In the genomic region with DNA sequence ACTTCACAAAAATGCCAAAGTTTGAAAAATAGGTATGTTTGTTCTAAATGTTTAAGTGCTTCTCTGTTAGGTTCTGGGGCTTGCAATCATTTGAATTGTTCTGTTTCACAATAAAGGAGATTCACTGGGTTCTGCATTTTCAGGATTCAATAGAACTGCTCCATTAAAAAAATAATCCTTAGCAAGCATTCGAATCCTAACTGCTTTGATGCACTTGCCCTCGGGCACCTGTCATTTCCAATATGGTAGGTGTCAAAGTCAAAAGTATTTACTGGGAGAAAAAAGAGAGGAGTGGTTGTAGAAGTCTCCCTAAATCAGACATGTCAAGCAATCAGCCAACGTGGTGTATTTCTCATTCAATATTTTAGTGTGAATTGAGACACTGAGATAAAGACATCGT, we compare ENCODE assay signal across 17 cellular contexts.
"Had no signal": no experiment of that assay in that cellular context is flagged by ENCODE, and none has a peak within 500 bp of the region (broad histone marks: within the 10 kb centered on the region; RNA-seq: fewer than 3 reads in every experiment).

No MANE protein-coding gene starts in this region.

- H3K4me3 ChIP-seq: mucosa of descending colon, testis, tibial nerve had no signal

- H3K36me3 Mint-ChIP-seq: natural killer cell had no signal

- ATAC-seq: effector memory CD8-positive, alpha-beta T cell; left colon; mucosa of descending colon; natural killer cell; psoas muscle; stimulated activated effector memory CD8-positive, alpha-beta T cell treated with anti-CD3 and anti-CD28 coated beads, Interleukin-12 subunit alpha, Interleukin-12 subunit beta, amount 100 ng/mL, for 72 hours; stimulated activated naive CD8-positive, alpha-beta T cell treated with anti-CD3 and anti-CD28 coated beads, Interleukin-15, amount 100 ng/mL, for 72 hours had no signal

- H3K27ac Mint-ChIP-seq: effector memory CD8-positive, alpha-beta T cell; natural killer cell; stimulated activated effector memory CD8-positive, alpha-beta T cell treated with anti-CD3 and anti-CD28 coated beads, Interleukin-12 subunit alpha, Interleukin-12 subunit beta, amount 100 ng/mL, for 72 hours; stimulated activated naive CD8-positive, alpha-beta T cell treated with anti-CD3 and anti-CD28 coated beads, Interleukin-15, amount 100 ng/mL, for 72 hours had no signal

- H3K27me3 Mint-ChIP-seq: effector memory CD8-positive, alpha-beta T cell; stimulated activated naive CD8-positive, alpha-beta T cell treated with anti-CD3 and anti-CD28 coated beads, Interleukin-15, amount 100 ng/mL, for 72 hours had no signal

- H3K36me3 ChIP-seq: pancreas, right lobe of liver, tibial nerve had no signal

- H3K9me3 ChIP-seq: mucosa of descending colon, pancreas, psoas muscle, right lobe of liver, testis, tibial nerve had no signal

- H3K27ac ChIP-seq: right lobe of liver, testis, tibial nerve had no signal

- DNase-seq: effector memory CD8-positive, alpha-beta T cell; foreskin melanocyte; head of caudate nucleus; hippocampal formation; left colon; mucosa of descending colon; natural killer cell; occipital lobe; pancreas; psoas muscle; right lobe of liver; stimulated activated CD4-positive, alpha-beta T cell treated with anti-CD3 and anti-CD28 coated beads, Interleukin-4, amount 100 ng/mL, for 1 hour; stimulated activated CD8-positive, alpha-beta memory T cell treated with anti-CD3 and anti-CD28 coated beads, Interleukin-4, amount 100 ng/mL, for 48 hours; stimulated activated naive CD8-positive, alpha-beta T cell treated with anti-CD3 and anti-CD28 coated beads, Interleukin-15, amount 100 ng/mL, for 72 hours; testis had no signal

- H3K27me3 ChIP-seq: pancreas, right lobe of liver, testis, tibial nerve had no signal

- H3K4me3 Mint-ChIP-seq: effector memory CD8-positive, alpha-beta T cell; natural killer cell; stimulated activated effector memory CD8-positive, alpha-beta T cell treated with anti-CD3 and anti-CD28 coated beads, Interleukin-12 subunit alpha, Interleukin-12 subunit beta, amount 100 ng/mL, for 72 hours; stimulated activated naive CD8-positive, alpha-beta T cell treated with anti-CD3 and anti-CD28 coated beads, Interleukin-15, amount 100 ng/mL, for 72 hours had no signal

- H3K9me3 Mint-ChIP-seq: effector memory CD8-positive, alpha-beta T cell; natural killer cell; stimulated activated effector memory CD8-positive, alpha-beta T cell treated with anti-CD3 and anti-CD28 coated beads, Interleukin-12 subunit alpha, Interleukin-12 subunit beta, amount 100 ng/mL, for 72 hours; stimulated activated naive CD8-positive, alpha-beta T cell treated with anti-CD3 and anti-CD28 coated beads, Interleukin-15, amount 100 ng/mL, for 72 hours had no signal
